9 cellular contexts compared by ENCODE assay signal in the genomic region with DNA sequence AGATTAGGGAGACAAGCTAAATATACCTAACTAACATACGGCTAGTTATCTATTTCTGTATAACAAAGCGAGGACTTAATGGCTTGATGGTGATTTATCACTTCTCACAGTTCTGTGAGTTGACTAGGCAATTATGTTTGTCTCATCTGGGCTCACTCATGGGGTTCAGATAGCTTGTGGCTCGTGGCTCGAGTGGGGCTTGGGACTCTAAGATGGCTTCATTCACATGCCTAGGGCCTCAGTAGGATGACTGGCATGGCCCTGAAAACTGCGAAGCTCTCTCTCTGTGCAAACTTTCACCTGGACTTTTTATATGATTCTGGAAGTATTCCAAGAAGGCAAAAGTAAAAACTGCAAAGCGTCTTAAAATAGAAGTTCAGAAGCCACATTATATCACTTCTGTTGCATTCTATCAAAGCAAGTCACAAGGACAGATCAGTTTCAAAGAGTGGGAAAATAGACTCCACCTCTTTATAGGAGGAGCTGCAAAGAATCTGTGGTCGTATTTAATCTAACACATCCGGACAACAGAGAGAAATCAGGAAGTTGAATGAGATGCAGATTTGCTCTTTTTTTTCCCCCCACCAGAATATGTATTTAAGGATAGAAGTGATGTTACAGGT.
DNase-seq lines count a peak whose midpoint lies in the region; ATAC-seq and TF ChIP-seq lines count a peak whose summit lies in the region.
"Had no signal": no experiment of that assay in that cellular context is flagged by ENCODE, and none has a peak within 500 bp of the region (broad histone marks: within the 10 kb centered on the region; RNA-seq: fewer than 3 reads in every experiment).

No MANE protein-coding gene starts in this region.

- no peak for TF ChIP-seq CTCF in mucosa of descending colon (IDR thresholded peaks at IDR 0.05)

- peaks cover 24% of the 10 kb centered on the region for H3K36me3 Mint-ChIP-seq in activated CD8-positive, alpha-beta T cell treated with anti-CD3 and anti-CD28 coated beads, Interleukin-2, amount 10 ng/mL, durations not matched to agents 7 days and 5 days (ENCODE audit: low read depth)

- H3K36me3 ChIP-seq in mucosa of descending colon (ENCODE audit: low read depth) = no peaks in the 10 kb centered on the region

- POLR2A ChIA-PET in activated CD8-positive, alpha-beta T cell treated with anti-CD3 and anti-CD28 coated beads, Interleukin-2, amount 10 ng/mL, durations not matched to agents 7 days and 5 days (lab: Charles Lee) = interaction anchor here (0.6 to 2.4 kb wide), 6 partner anchors 13 to 338 kb away, joined by 3 to 12 read pairs (median 8); no protein-coding TSS in a partner anchor

- H3K9me3 Mint-ChIP-seq in activated CD8-positive, alpha-beta T cell treated with anti-CD3 and anti-CD28 coated beads, Interleukin-2, amount 10 ng/mL, durations not matched to agents 7 days and 5 days (ENCODE audit: insufficient read depth) = no peaks in the 10 kb centered on the region

- peaks cover 12% of the 10 kb centered on the region for H3K4me1 ChIP-seq in mucosa of descending colon (ENCODE audit: low read depth)

- DNase-seq in COLO829 (ENCODE audit: low spot score) (peak; percentile 72), KBM-7 (peak; percentile 78), mucosa of descending colon (no peak), C1 segment of cervical spinal cord (lab: John Stamatoyannopoulos, UW) (no peak), NCI-H1105 treated with DMSO at 0.1 percent for 48 hours (lab: John Stamatoyannopoulos, UW) (no peak), NCI-H128 (lab: John Stamatoyannopoulos, UW; ENCODE audit: unreplicated experiment) (no peak)
- DNase-seq in activated CD8-positive, alpha-beta T cell treated with anti-CD3 and anti-CD28 coated beads, Interleukin-2, amount 10 ng/mL, durations not matched to agents 7 days and 5 days = no peak
- DNase-seq: caudate nucleus; stimulated activated CD4-positive, alpha-beta T cell treated with anti-CD3 and anti-CD28 coated beads, Interleukin-4, amount 100 ng/mL, for 4 hours had no signal

- intact Hi-C loops in mucosa of descending colon (cut with DNase I, micrococcal nuclease) = loop anchor here in 1 of 2 donors (10.0 kb wide), 1 partner anchor 370 kb away; no protein-coding TSS in a partner anchor

- ATAC-seq in activated CD8-positive, alpha-beta T cell treated with anti-CD3 and anti-CD28 coated beads, Interleukin-2, amount 10 ng/mL, durations not matched to agents 7 days and 5 days = peak; percentile 80
- ATAC-seq in mucosa of descending colon = peak; percentile 39

- peak overlapping the region; percentile 23 for H3K4me3 Mint-ChIP-seq in activated CD8-positive, alpha-beta T cell treated with anti-CD3 and anti-CD28 coated beads, Interleukin-2, amount 10 ng/mL, durations not matched to agents 7 days and 5 days

- CTCF ChIA-PET in activated CD8-positive, alpha-beta T cell treated with anti-CD3 and anti-CD28 coated beads, Interleukin-2, amount 10 ng/mL, durations not matched to agents 7 days and 5 days (lab: Charles Lee) = interaction anchor here (0.6 to 9.9 kb wide), 25 partner anchors 9 to 486 kb away, joined by 3 to 157 read pairs (median 5); no protein-coding TSS in a partner anchor

- no peaks in the 10 kb centered on the region for H3K27me3 Mint-ChIP-seq in activated CD8-positive, alpha-beta T cell treated with anti-CD3 and anti-CD28 coated beads, Interleukin-2, amount 10 ng/mL, durations not matched to agents 7 days and 5 days (ENCODE audit: low read depth)

- H3K9me3 ChIP-seq in mucosa of descending colon = no peaks in the 10 kb centered on the region

- H3K27ac Mint-ChIP-seq in activated CD8-positive, alpha-beta T cell treated with anti-CD3 and anti-CD28 coated beads, Interleukin-2, amount 10 ng/mL, durations not matched to agents 7 days and 5 days = peak overlapping the region; percentile 70

- in situ Hi-C loops in KBM-7 (cut with MboI; ENCODE audit: low pct_unique_long_range_greater_than_20kb, low sequenced_read_pairs) = loop anchor here (25.0 kb wide), 1 partner anchor 357 kb away; no protein-coding TSS in a partner anchor

- H3K4me3 ChIP-seq in mucosa of descending colon = no peak overlapping the region

- H3K4me1 Mint-ChIP-seq in activated CD8-positive, alpha-beta T cell treated with anti-CD3 and anti-CD28 coated beads, Interleukin-2, amount 10 ng/mL, durations not matched to agents 7 days and 5 days (ENCODE audit: low read depth) = peaks cover 76% of the 10 kb centered on the region

Comparison
In these comparisons a context has a peak if more than half of its experiments do, and no peak if none do; other contexts are left out.
1. DNase-seq: peak in COLO829 (single experiment) and KBM-7 (single experiment); none in activated CD8-positive, alpha-beta T cell treated with anti-CD3 and anti-CD28 coated beads, Interleukin-2, amount 10 ng/mL, durations not matched to agents 7 days and 5 days (single experiment), mucosa of descending colon (0 of 3), C1 segment of cervical spinal cord (0 of 14), NCI-H1105 treated with DMSO at 0.1 percent for 48 hours (single experiment) and NCI-H128 (single experiment).